Comparison of ENCODE assay signal across 10 cellular contexts in genomic region chr12:68446896-68447806, GRCh38.
DNase-seq lines count a peak whose midpoint lies in the region; ATAC-seq and TF ChIP-seq lines count a peak whose summit lies in the region.
"Had no signal": no experiment of that assay in that cellular context is flagged by ENCODE, and none has a peak within 500 bp of the region (broad histone marks: within the 10 kb centered on the region; RNA-seq: fewer than 3 reads in every experiment).

No MANE protein-coding gene starts in this region.

- H3K27ac ChIP-seq in BLaER1 (no peak overlapping the region), HEK293 (ENCODE audit: extremely low read depth, low read depth, low read length) (no peak overlapping the region), SU-DHL-6 (ENCODE audit: low read depth, low read length) (no peak overlapping the region), breast epithelium (no peak overlapping the region), tibial nerve (no peak overlapping the region)
- H3K27ac ChIP-seq: psoas muscle had no signal

- H3K9me2 ChIP-seq in SU-DHL-6 (replicated peaks; ENCODE audit: insufficient read depth, low read length) = no peaks in the 10 kb centered on the region

- TF ChIP-seq EP300 in tibial nerve (IDR thresholded peaks at IDR 0.05) = no peak

- POLR2A ChIA-PET in HEK293 (lab: Yijun Ruan, JAX) = no interaction called here

- H3K9me3 ChIP-seq in BLaER1 (peaks cover 51% of the 10 kb centered on the region), HEK293 (ENCODE audit: control insufficient read depth, insufficient read depth, low read depth, low read length) (no peaks in the 10 kb centered on the region), SU-DHL-6 (ENCODE audit: insufficient read depth, low read length) (no peaks in the 10 kb centered on the region), breast epithelium (no peaks in the 10 kb centered on the region), tibial nerve (peaks cover 0 to 7% (median 3%) of the 10 kb centered on the region in 4 donors)
- H3K9me3 ChIP-seq: psoas muscle had no signal

- H4K20me1 ChIP-seq in BLaER1 = no peaks in the 10 kb centered on the region
- no peaks in the 10 kb centered on the region for H4K20me1 ChIP-seq in SU-DHL-6 (ENCODE audit: low read depth, low read length)

- intact Hi-C loops in breast epithelium (cut with DNase I; ENCODE audit: low total_unique reads) = no loop called here

- H3K4me1 ChIP-seq in BLaER1 (peaks cover 41% of the 10 kb centered on the region), HEK293 (ENCODE audit: control insufficient read depth, insufficient read depth, low read length) (0 out of 2 replicates have a peak, but pooled peaks cover 3% of the 10 kb centered on the region), breast epithelium (peaks cover 0 to 6% of the 10 kb centered on the region in 2 donors), tibial nerve (peaks cover 0 to 18% (median 11%) of the 10 kb centered on the region in 4 donors)

- H3K36me3 ChIP-seq in BLaER1 (no peaks in the 10 kb centered on the region), HEK293 (ENCODE audit: control insufficient read depth in 2 of 2, insufficient read depth in 1 of 2, low read length in 2 of 2) (no peaks in the 10 kb centered on the region), SU-DHL-6 (ENCODE audit: low read length) (no peaks in the 10 kb centered on the region), breast epithelium (no peaks in the 10 kb centered on the region), tibial nerve (no peaks in the 10 kb centered on the region)

- H3K9ac ChIP-seq in BLaER1 = no peak overlapping the region
- no peak overlapping the region for H3K9ac ChIP-seq in SU-DHL-6 (ENCODE audit: low read length)

- no peaks in the 10 kb centered on the region for H3K79me2 ChIP-seq in SU-DHL-6 (ENCODE audit: insufficient read depth, low read length)

- no peak overlapping the region for H3K4me3 ChIP-seq in BLaER1
- H3K4me3 ChIP-seq in HEK293 (ENCODE audit: low read depth, low read length) = no peak overlapping the region
- no peak overlapping the region for H3K4me3 ChIP-seq in SU-DHL-6 (ENCODE audit: insufficient read depth, low read length, poor library complexity, severe bottlenecking)
- no peak overlapping the region for H3K4me3 ChIP-seq in breast epithelium
- no peak overlapping the region for H3K4me3 ChIP-seq in tibial nerve
- H3K4me3 ChIP-seq: psoas muscle had no signal

- peak; percentile 52 for DNase-seq in iPS-NIHi11 (ENCODE audit: low spot score)
- no peak for DNase-seq in breast epithelium (ENCODE audit: low spot score in 2 of 2)
- no peak for DNase-seq in tibial nerve (ENCODE audit: low spot score in 2 of 2)
- DNase-seq in AG08396 (ENCODE audit: low spot score) = no peak
- DNase-seq: aorta, psoas muscle had no signal

- TF ChIP-seq CTCF in HEK293 (tag by site-specific recombination; IDR thresholded peaks at IDR 0.05) (no peak), SU-DHL-6 (IDR thresholded peaks at IDR 0.05; ENCODE audit: insufficient read depth, low read length, poor library complexity, severe bottlenecking) (no peak), breast epithelium (IDR thresholded peaks at IDR 0.05) (no peak), tibial nerve (IDR thresholded peaks at IDR 0.05) (no peak)

- WGBS in tibial nerve, 2 donors = 36 to 39% methylated on average over 7 of the region's 7 CpGs

- H3K4me2 ChIP-seq in BLaER1 (peak overlapping the region; percentile 58), SU-DHL-6 (ENCODE audit: low read depth, low read length, poor library complexity, severe bottlenecking) (no peak overlapping the region)

- H3F3A ChIP-seq in SU-DHL-6 (ENCODE audit: insufficient read depth) = no peaks in the 10 kb centered on the region

- ATAC-seq in HG02973 (IDR thresholded peaks at IDR 0.05; ENCODE audit: unreplicated experiment) = no peak

- peak overlapping the region; percentile 21 for H2AFZ ChIP-seq in SU-DHL-6 (ENCODE audit: low read depth, low read length, severe bottlenecking)

- H3K27me3 ChIP-seq in BLaER1 = no peaks in the 10 kb centered on the region
- H3K27me3 ChIP-seq in SU-DHL-6 (ENCODE audit: low read length) = no peaks in the 10 kb centered on the region
- no peaks in the 10 kb centered on the region for H3K27me3 ChIP-seq in breast epithelium
- no peaks in the 10 kb centered on the region for H3K27me3 ChIP-seq in tibial nerve

- TF ChIP-seq POLR2A in breast epithelium (IDR thresholded peaks at IDR 0.05) (no peak), tibial nerve (IDR thresholded peaks at IDR 0.05) (no peak)

- CTCF ChIA-PET in HEK293 (lab: Yijun Ruan, JAX) = no interaction called here

TF ChIP-seq in HEK293, 187 proteins besides CTCF, POLR2A, EP300 and RAD21:
- TF ChIP-seq ZNF362 (tag by site-specific recombination; IDR thresholded peaks at IDR 0.05) (peak; percentile 73), ZNF660 (tag by site-specific recombination; IDR thresholded peaks at IDR 0.05) (no peak)
